ENCODE assay signal across 25 cellular contexts in the genomic region with DNA sequence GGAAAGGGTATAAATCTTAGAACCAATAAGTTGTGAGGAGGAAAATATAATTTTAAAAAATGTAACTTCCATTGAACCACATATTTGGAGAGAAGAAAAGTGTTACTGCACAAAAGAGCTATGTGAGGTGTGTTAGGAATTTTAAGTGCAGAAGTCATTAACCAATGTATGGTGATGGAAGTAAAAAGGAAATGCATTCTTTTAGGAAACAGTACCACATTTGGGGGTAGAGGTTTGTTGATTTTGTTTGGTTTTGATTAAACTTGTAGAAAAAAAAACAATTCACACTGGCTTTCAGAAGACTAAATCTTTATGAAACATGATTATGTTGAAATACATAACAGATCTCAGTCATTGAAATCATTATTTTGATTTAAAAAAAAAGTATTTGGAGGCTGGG.
"Had no signal": no experiment of that assay in that cellular context is flagged by ENCODE, and none has a peak within 500 bp of the region (broad histone marks: within the 10 kb centered on the region; RNA-seq: fewer than 3 reads in every experiment).

No MANE protein-coding gene starts in this region.

- ATAC-seq: activated CD4-positive, alpha-beta T cell treated with anti-CD3 and anti-CD28 coated beads for 36 hours; activated CD8-positive, alpha-beta memory T cell treated with anti-CD3 and anti-CD28 coated beads, Interleukin-2, amount 10 ng/mL, durations not matched to agents 7 days and 5 days; activated CD8-positive, alpha-beta T cell treated with anti-CD3 and anti-CD28 coated beads, Interleukin-2, amount 10 ng/mL, durations not matched to agents 7 days and 5 days; effector memory CD8-positive, alpha-beta T cell; heart right ventricle; naive thymus-derived CD4-positive, alpha-beta T cell had no signal

- H3K4me3 ChIP-seq: heart right ventricle, right atrium auricular region, spleen, transverse colon had no signal

- H3K4me3 Mint-ChIP-seq: activated CD4-positive, alpha-beta T cell treated with anti-CD3 and anti-CD28 coated beads for 36 hours; activated CD8-positive, alpha-beta memory T cell treated with anti-CD3 and anti-CD28 coated beads, Interleukin-2, amount 10 ng/mL, durations not matched to agents 7 days and 5 days; activated CD8-positive, alpha-beta T cell treated with anti-CD3 and anti-CD28 coated beads, Interleukin-2, amount 10 ng/mL, durations not matched to agents 7 days and 5 days; activated naive CD4-positive, alpha-beta T cell treated with anti-CD3 and anti-CD28 coated beads, Interleukin-2, amount 10 ng/mL, durations not matched to agents 7 days and 5 days; activated naive CD8-positive, alpha-beta T cell treated with anti-CD3 and anti-CD28 coated beads, Interleukin-2, amount 10 ng/mL, durations not matched to agents 7 days and 5 days; activated T-helper 1 cell treated with anti-CD3 and anti-CD28 coated beads, Interleukin-12 subunit alpha, Interleukin-12 subunit beta, Interleukin-2, Interleukin-4 antibody, amounts not matched to agents 30 ng/mL and 10 ng/mL and 1 ng/mL, durations not matched to agents 14 hours and 24 hours and 36 hours; effector memory CD8-positive, alpha-beta T cell; memory B cell; naive thymus-derived CD4-positive, alpha-beta T cell; T-helper 2 cell treated with Interferon-gamma antibody and Interleukin-4, amounts not matched to agents 5 μg/mL and 100 μg/mL, for 36 hours had no signal

- H3K36me3 ChIP-seq: heart right ventricle, right atrium auricular region, spleen, transverse colon had no signal

- H3K9me3 ChIP-seq: heart right ventricle, right atrium auricular region, spleen, transverse colon had no signal

- H3K27me3 ChIP-seq: heart right ventricle, right atrium auricular region, spleen, transverse colon had no signal

- H3K4me1 ChIP-seq: heart right ventricle, right atrium auricular region, spleen, transverse colon had no signal

- H3K9me3 Mint-ChIP-seq: activated naive CD4-positive, alpha-beta T cell treated with anti-CD3 and anti-CD28 coated beads, Interleukin-2, amount 10 ng/mL, durations not matched to agents 7 days and 5 days; activated naive CD8-positive, alpha-beta T cell treated with anti-CD3 and anti-CD28 coated beads, Interleukin-2, amount 10 ng/mL, durations not matched to agents 7 days and 5 days; activated T-helper 1 cell treated with anti-CD3 and anti-CD28 coated beads, Interleukin-12 subunit alpha, Interleukin-12 subunit beta, Interleukin-2, Interleukin-4 antibody, amounts not matched to agents 30 ng/mL and 10 ng/mL and 1 ng/mL, durations not matched to agents 14 hours and 24 hours and 36 hours; effector memory CD8-positive, alpha-beta T cell; memory B cell; T-helper 2 cell treated with Interferon-gamma antibody and Interleukin-4, amounts not matched to agents 5 μg/mL and 100 μg/mL, for 36 hours had no signal

- H3K27me3 Mint-ChIP-seq: activated naive CD4-positive, alpha-beta T cell treated with anti-CD3 and anti-CD28 coated beads, Interleukin-2, amount 10 ng/mL, durations not matched to agents 7 days and 5 days; activated naive CD8-positive, alpha-beta T cell treated with anti-CD3 and anti-CD28 coated beads, Interleukin-2, amount 10 ng/mL, durations not matched to agents 7 days and 5 days; memory B cell had no signal

- H3K27ac ChIP-seq: heart right ventricle, right atrium auricular region, spleen, transverse colon had no signal

- DNase-seq: activated CD4-positive, alpha-beta T cell treated with anti-CD3 and anti-CD28 coated beads for 36 hours; activated CD4-positive, CD25-positive, alpha-beta regulatory T cell; activated CD8-positive, alpha-beta memory T cell treated with anti-CD3 and anti-CD28 coated beads, Interleukin-2, amount 10 ng/mL, durations not matched to agents 7 days and 5 days; activated CD8-positive, alpha-beta T cell treated with anti-CD3 and anti-CD28 coated beads, Interleukin-2, amount 10 ng/mL, durations not matched to agents 7 days and 5 days; activated gamma-delta T cell; activated naive CD4-positive, alpha-beta T cell treated with anti-CD3 and anti-CD28 coated beads, Interleukin-2, amount 10 ng/mL, durations not matched to agents 7 days and 5 days; activated naive CD8-positive, alpha-beta T cell treated with anti-CD3 and anti-CD28 coated beads, Interleukin-2, amount 10 ng/mL, durations not matched to agents 7 days and 5 days; amniotic stem cell; caudate nucleus; cortex of kidney; effector memory CD8-positive, alpha-beta T cell; erythroblast; foreskin melanocyte; heart right ventricle; midbrain; naive thymus-derived CD4-positive, alpha-beta T cell; nucleus accumbens; spleen; stimulated activated naive CD4-positive, alpha-beta T cell treated with Interleukin-2 at 50 U/mL for 16 hours; T-helper 1 cell; transverse colon had no signal

- H3K36me3 Mint-ChIP-seq: activated CD8-positive, alpha-beta memory T cell treated with anti-CD3 and anti-CD28 coated beads, Interleukin-2, amount 10 ng/mL, durations not matched to agents 7 days and 5 days; activated naive CD4-positive, alpha-beta T cell treated with anti-CD3 and anti-CD28 coated beads, Interleukin-2, amount 10 ng/mL, durations not matched to agents 7 days and 5 days; activated naive CD8-positive, alpha-beta T cell treated with anti-CD3 and anti-CD28 coated beads, Interleukin-2, amount 10 ng/mL, durations not matched to agents 7 days and 5 days; memory B cell; naive thymus-derived CD4-positive, alpha-beta T cell had no signal

- H3K27ac Mint-ChIP-seq: activated CD4-positive, alpha-beta T cell treated with anti-CD3 and anti-CD28 coated beads for 36 hours; activated CD8-positive, alpha-beta memory T cell treated with anti-CD3 and anti-CD28 coated beads, Interleukin-2, amount 10 ng/mL, durations not matched to agents 7 days and 5 days; activated CD8-positive, alpha-beta T cell treated with anti-CD3 and anti-CD28 coated beads, Interleukin-2, amount 10 ng/mL, durations not matched to agents 7 days and 5 days; activated naive CD4-positive, alpha-beta T cell treated with anti-CD3 and anti-CD28 coated beads, Interleukin-2, amount 10 ng/mL, durations not matched to agents 7 days and 5 days; activated naive CD8-positive, alpha-beta T cell treated with anti-CD3 and anti-CD28 coated beads, Interleukin-2, amount 10 ng/mL, durations not matched to agents 7 days and 5 days; activated T-helper 1 cell treated with anti-CD3 and anti-CD28 coated beads, Interleukin-12 subunit alpha, Interleukin-12 subunit beta, Interleukin-2, Interleukin-4 antibody, amounts not matched to agents 30 ng/mL and 10 ng/mL and 1 ng/mL, durations not matched to agents 14 hours and 24 hours and 36 hours; effector memory CD8-positive, alpha-beta T cell; memory B cell; naive thymus-derived CD4-positive, alpha-beta T cell; T-helper 2 cell treated with Interferon-gamma antibody and Interleukin-4, amounts not matched to agents 5 μg/mL and 100 μg/mL, for 36 hours had no signal

- H3K4me1 Mint-ChIP-seq: activated CD4-positive, alpha-beta T cell treated with anti-CD3 and anti-CD28 coated beads for 36 hours; activated CD8-positive, alpha-beta memory T cell treated with anti-CD3 and anti-CD28 coated beads, Interleukin-2, amount 10 ng/mL, durations not matched to agents 7 days and 5 days; activated naive CD4-positive, alpha-beta T cell treated with anti-CD3 and anti-CD28 coated beads, Interleukin-2, amount 10 ng/mL, durations not matched to agents 7 days and 5 days; activated naive CD8-positive, alpha-beta T cell treated with anti-CD3 and anti-CD28 coated beads, Interleukin-2, amount 10 ng/mL, durations not matched to agents 7 days and 5 days; memory B cell; naive thymus-derived CD4-positive, alpha-beta T cell had no signal
